38 cellular contexts compared by ENCODE assay signal in the genomic region with DNA sequence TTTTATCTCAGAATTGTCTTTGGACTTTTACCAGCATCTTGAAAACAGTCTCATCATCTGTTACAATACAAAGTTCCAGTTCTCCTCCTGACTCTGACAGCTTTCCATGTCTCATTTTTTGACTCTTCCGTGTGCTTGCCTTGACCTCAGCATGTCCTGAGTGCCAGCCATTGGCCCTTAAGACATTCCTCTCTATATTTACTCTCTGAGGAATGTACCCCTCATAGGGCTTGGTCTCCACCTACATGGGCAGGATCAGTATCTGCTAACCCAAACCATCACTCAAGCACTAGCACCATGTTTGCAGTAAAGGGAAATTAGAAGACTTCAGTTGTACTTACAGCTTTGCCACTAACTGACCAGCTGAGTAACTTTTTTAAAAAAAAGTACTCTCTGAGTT. TPM values are rescaled to one million over a fixed set of nuclear protein-coding genes. Genes with fewer than 3 reads are reported as not detected.
"Had no signal": no experiment of that assay in that cellular context is flagged by ENCODE, and none has a peak within 500 bp of the region (broad histone marks: within the 10 kb centered on the region; RNA-seq: fewer than 3 reads in every experiment).

No MANE protein-coding gene starts in this region.

- H3K27ac ChIP-seq: adrenal gland, ascending aorta, cardiac muscle cell, VCaP had no signal

- H3K36me3 ChIP-seq: adrenal gland, ascending aorta, cardiac muscle cell had no signal

- H3K9me3 ChIP-seq: adrenal gland, ascending aorta had no signal

- H3K27ac Mint-ChIP-seq: activated B cell treated with CpG ODN at 0.5 μM for 24 hours; activated CD4-positive, alpha-beta memory T cell treated with anti-CD3 and anti-CD28 coated beads, Interleukin-2, amount 10 ng/mL, durations not matched to agents 7 days and 5 days; activated CD4-positive, alpha-beta T cell treated with anti-CD3 and anti-CD28 coated beads, Interleukin-2, amount 10 ng/mL, durations not matched to agents 24 days and 14 days; activated CD8-positive, alpha-beta memory T cell treated with anti-CD3 and anti-CD28 coated beads, Interleukin-2, amount 10 ng/mL, durations not matched to agents 7 days and 5 days; activated CD8-positive, alpha-beta T cell treated with anti-CD3 and anti-CD28 coated beads, Interleukin-2, amount 10 ng/mL, durations not matched to agents 7 days and 5 days; activated naive CD4-positive, alpha-beta T cell treated with anti-CD3 and anti-CD28 coated beads for 36 hours; activated naive CD4-positive, alpha-beta T cell treated with anti-CD3 and anti-CD28 coated beads, Interleukin-2, amount 50 U/mL, for 72 hours; activated naive CD8-positive, alpha-beta T cell treated with anti-CD3 and anti-CD28 coated beads for 36 hours; activated T-cell treated with anti-CD3 and anti-CD28 coated beads, Interleukin-2, amount 50 U/mL, for 72 hours; activated T-helper 1 cell treated with anti-CD3 and anti-CD28 coated beads, Interleukin-12 subunit alpha, Interleukin-12 subunit beta, Interleukin-2, Interleukin-4 antibody, amounts not matched to agents 30 ng/mL and 10 ng/mL and 1 ng/mL, durations not matched to agents 14 hours and 24 hours and 36 hours; activated T-helper 17 cell treated with anti-CD3 and anti-CD28 coated beads, Interleukin-2, amount 50 U/mL, for 72 hours; brain; T-helper 1 cell treated with Interleukin-12 subunit alpha and Interleukin-12 subunit beta and Interleukin-4 antibody, amounts not matched to agents 30 μg/mL and 1 μg/mL, for 36 hours; T-helper 2 cell treated with Interferon-gamma antibody and Interleukin-4, amounts not matched to agents 5 μg/mL and 100 μg/mL, for 36 hours had no signal

- ATAC-seq: activated CD8-positive, alpha-beta memory T cell treated with anti-CD3 and anti-CD28 coated beads, Interleukin-2, amount 10 ng/mL, durations not matched to agents 7 days and 5 days; activated CD8-positive, alpha-beta T cell treated with anti-CD3 and anti-CD28 coated beads, Interleukin-2, amount 10 ng/mL, durations not matched to agents 7 days and 5 days; activated naive CD4-positive, alpha-beta T cell treated with anti-CD3 and anti-CD28 coated beads, Interleukin-2, amount 50 U/mL, for 72 hours; activated T-cell treated with anti-CD3 and anti-CD28 coated beads, Interleukin-2, amount 50 U/mL, for 4 hours; activated T-cell treated with anti-CD3 and anti-CD28 coated beads, Interleukin-2, amount 50 U/mL, for 72 hours; activated T-helper 17 cell treated with anti-CD3 and anti-CD28 coated beads, Interleukin-2, amount 50 U/mL, for 72 hours had no signal

- H3K4me3 Mint-ChIP-seq: activated B cell treated with CpG ODN at 0.5 μM for 24 hours; activated CD4-positive, alpha-beta memory T cell treated with anti-CD3 and anti-CD28 coated beads, Interleukin-2, amount 10 ng/mL, durations not matched to agents 7 days and 5 days; activated CD4-positive, alpha-beta T cell treated with anti-CD3 and anti-CD28 coated beads, Interleukin-2, amount 10 ng/mL, durations not matched to agents 24 days and 14 days; activated CD8-positive, alpha-beta memory T cell treated with anti-CD3 and anti-CD28 coated beads, Interleukin-2, amount 10 ng/mL, durations not matched to agents 7 days and 5 days; activated CD8-positive, alpha-beta T cell treated with anti-CD3 and anti-CD28 coated beads, Interleukin-2, amount 10 ng/mL, durations not matched to agents 7 days and 5 days; activated naive CD4-positive, alpha-beta T cell treated with anti-CD3 and anti-CD28 coated beads for 36 hours; activated naive CD8-positive, alpha-beta T cell treated with anti-CD3 and anti-CD28 coated beads for 36 hours; activated T-cell treated with anti-CD3 and anti-CD28 coated beads, Interleukin-2, amount 50 U/mL, for 4 hours; activated T-cell treated with anti-CD3 and anti-CD28 coated beads, Interleukin-2, amount 50 U/mL, for 72 hours; activated T-helper 1 cell treated with anti-CD3 and anti-CD28 coated beads, Interleukin-12 subunit alpha, Interleukin-12 subunit beta, Interleukin-2, Interleukin-4 antibody, amounts not matched to agents 30 ng/mL and 10 ng/mL and 1 ng/mL, durations not matched to agents 14 hours and 24 hours and 36 hours; activated T-helper 17 cell treated with anti-CD3 and anti-CD28 coated beads, Interleukin-2, amount 50 U/mL, for 72 hours; brain; central memory CD8-positive, alpha-beta T cell; T-helper 1 cell treated with Interleukin-12 subunit alpha and Interleukin-12 subunit beta and Interleukin-4 antibody, amounts not matched to agents 30 μg/mL and 1 μg/mL, for 36 hours; T-helper 2 cell treated with Interferon-gamma antibody and Interleukin-4, amounts not matched to agents 5 μg/mL and 100 μg/mL, for 36 hours had no signal

- DNase-seq: activated B cell treated with CpG ODN at 0.5 μM for 24 hours; activated CD4-positive, alpha-beta memory T cell treated with anti-CD3 and anti-CD28 coated beads, Interleukin-2, amount 10 ng/mL, durations not matched to agents 7 days and 5 days; activated CD4-positive, alpha-beta T cell treated with anti-CD3 and anti-CD28 coated beads for 4 hours; activated CD4-positive, alpha-beta T cell treated with anti-CD3 and anti-CD28 coated beads, Interleukin-2, amount 10 ng/mL, durations not matched to agents 24 days and 14 days; activated CD4-positive, alpha-beta T cell treated with anti-CD3 and anti-CD28 coated beads, Interleukin-2, amount 50 U/mL, for 1 hour; activated CD4-positive, alpha-beta T cell treated with anti-CD3 and anti-CD28 coated beads, Interleukin-2, amount 50 U/mL, for 4 hours; activated CD4-positive, CD25-positive, alpha-beta regulatory T cell treated with anti-CD3 and anti-CD28 coated beads, Interleukin-2, amount 50 U/mL, for 72 hours; activated CD8-positive, alpha-beta memory T cell treated with anti-CD3 and anti-CD28 coated beads for 24 hours; activated CD8-positive, alpha-beta memory T cell treated with anti-CD3 and anti-CD28 coated beads, Interleukin-2, amount 10 ng/mL, durations not matched to agents 7 days and 5 days; activated CD8-positive, alpha-beta memory T cell treated with anti-CD3 and anti-CD28 coated beads, Interleukin-2, amount 50 U/mL, for 48 hours; activated CD8-positive, alpha-beta T cell treated with anti-CD3 and anti-CD28 coated beads, Interleukin-2, amount 10 ng/mL, durations not matched to agents 7 days and 5 days; activated effector memory CD4-positive, alpha-beta T cell treated with anti-CD3 and anti-CD28 coated beads, Interleukin-2, amount 50 U/mL, for 16 hours; activated gamma-delta T cell treated with Interleukin-2 at 50 U/mL for 16 hours; activated naive CD4-positive, alpha-beta T cell; activated naive CD4-positive, alpha-beta T cell treated with anti-CD3 and anti-CD28 coated beads for 36 hours; activated naive CD4-positive, alpha-beta T cell treated with anti-CD3 and anti-CD28 coated beads, Interleukin-2, amount 50 U/mL, for 16 hours; activated naive CD8-positive, alpha-beta T cell treated with anti-CD3 and anti-CD28 coated beads for 36 hours; activated T-cell treated with anti-CD3 and anti-CD28 coated beads, Interleukin-2, amount 50 U/mL, for 4 hours; activated T-cell treated with anti-CD3 and anti-CD28 coated beads, Interleukin-2, amount 50 U/mL, for 72 hours; adrenal gland; amygdala; anterior cingulate cortex; caudate nucleus; cerebellar nuclear complex; T-helper 1 cell; T-helper 2 cell; T-helper 9 cell had no signal

- H3K36me3 Mint-ChIP-seq: activated CD8-positive, alpha-beta memory T cell treated with anti-CD3 and anti-CD28 coated beads, Interleukin-2, amount 10 ng/mL, durations not matched to agents 7 days and 5 days; activated naive CD4-positive, alpha-beta T cell treated with anti-CD3 and anti-CD28 coated beads, Interleukin-2, amount 50 U/mL, for 72 hours; activated naive CD8-positive, alpha-beta T cell treated with anti-CD3 and anti-CD28 coated beads for 36 hours; brain had no signal

- H3K27me3 ChIP-seq: adrenal gland, ascending aorta, cardiac muscle cell had no signal

- H3K4me1 ChIP-seq: adrenal gland, ascending aorta had no signal

- H3K4me3 ChIP-seq: adrenal gland, ascending aorta, cardiac muscle cell had no signal

- H3K4me1 Mint-ChIP-seq: activated CD4-positive, alpha-beta memory T cell treated with anti-CD3 and anti-CD28 coated beads, Interleukin-2, amount 10 ng/mL, durations not matched to agents 7 days and 5 days; activated CD4-positive, alpha-beta T cell treated with anti-CD3 and anti-CD28 coated beads, Interleukin-2, amount 10 ng/mL, durations not matched to agents 24 days and 14 days; activated CD8-positive, alpha-beta memory T cell treated with anti-CD3 and anti-CD28 coated beads, Interleukin-2, amount 10 ng/mL, durations not matched to agents 7 days and 5 days; activated naive CD8-positive, alpha-beta T cell treated with anti-CD3 and anti-CD28 coated beads for 36 hours; activated T-helper 17 cell treated with anti-CD3 and anti-CD28 coated beads, Interleukin-2, amount 50 U/mL, for 72 hours; brain; central memory CD8-positive, alpha-beta T cell had no signal

- H3K9me3 Mint-ChIP-seq: activated B cell treated with CpG ODN at 0.5 μM for 24 hours; activated CD4-positive, alpha-beta memory T cell treated with anti-CD3 and anti-CD28 coated beads, Interleukin-2, amount 10 ng/mL, durations not matched to agents 7 days and 5 days; activated CD4-positive, alpha-beta T cell treated with anti-CD3 and anti-CD28 coated beads, Interleukin-2, amount 10 ng/mL, durations not matched to agents 24 days and 14 days; activated naive CD4-positive, alpha-beta T cell treated with anti-CD3 and anti-CD28 coated beads for 36 hours; activated naive CD4-positive, alpha-beta T cell treated with anti-CD3 and anti-CD28 coated beads, Interleukin-2, amount 50 U/mL, for 72 hours; activated naive CD8-positive, alpha-beta T cell treated with anti-CD3 and anti-CD28 coated beads for 36 hours; activated T-cell treated with anti-CD3 and anti-CD28 coated beads, Interleukin-2, amount 50 U/mL, for 4 hours; activated T-cell treated with anti-CD3 and anti-CD28 coated beads, Interleukin-2, amount 50 U/mL, for 72 hours; activated T-helper 1 cell treated with anti-CD3 and anti-CD28 coated beads, Interleukin-12 subunit alpha, Interleukin-12 subunit beta, Interleukin-2, Interleukin-4 antibody, amounts not matched to agents 30 ng/mL and 10 ng/mL and 1 ng/mL, durations not matched to agents 14 hours and 24 hours and 36 hours; activated T-helper 17 cell treated with anti-CD3 and anti-CD28 coated beads, Interleukin-2, amount 50 U/mL, for 72 hours; brain; central memory CD8-positive, alpha-beta T cell; T-helper 1 cell treated with Interleukin-12 subunit alpha and Interleukin-12 subunit beta and Interleukin-4 antibody, amounts not matched to agents 30 μg/mL and 1 μg/mL, for 36 hours; T-helper 2 cell treated with Interferon-gamma antibody and Interleukin-4, amounts not matched to agents 5 μg/mL and 100 μg/mL, for 36 hours had no signal

RNA-seq across cellular contexts. Expression of gene ANKUB1, which starts 16.2 kb away (rescaled TPM):
- total RNA-seq: activated B cell treated with CpG ODN at 0.5 μM for 24 hours; activated CD4-positive, alpha-beta memory T cell treated with anti-CD3 and anti-CD28 coated beads, Interleukin-2, amount 10 ng/mL, durations not matched to agents 7 days and 5 days; activated CD4-positive, alpha-beta T cell treated with anti-CD3 and anti-CD28 coated beads, Interleukin-2, amount 10 ng/mL, durations not matched to agents 24 days and 14 days; activated CD8-positive, alpha-beta memory T cell treated with anti-CD3 and anti-CD28 coated beads, Interleukin-2, amount 10 ng/mL, durations not matched to agents 7 days and 5 days; activated CD8-positive, alpha-beta T cell treated with anti-CD3 and anti-CD28 coated beads, Interleukin-2, amount 10 ng/mL, durations not matched to agents 7 days and 5 days; activated naive CD4-positive, alpha-beta T cell treated with anti-CD3 and anti-CD28 coated beads for 36 hours; activated naive CD4-positive, alpha-beta T cell treated with anti-CD3 and anti-CD28 coated beads, Interleukin-2, amount 50 U/mL, for 72 hours; activated naive CD8-positive, alpha-beta T cell treated with anti-CD3 and anti-CD28 coated beads for 36 hours; activated T-cell treated with anti-CD3 and anti-CD28 coated beads, Interleukin-2, amount 50 U/mL, for 4 hours; activated T-cell treated with anti-CD3 and anti-CD28 coated beads, Interleukin-2, amount 50 U/mL, for 72 hours; activated T-helper 1 cell treated with anti-CD3 and anti-CD28 coated beads, Interleukin-12 subunit alpha, Interleukin-12 subunit beta, Interleukin-2, Interleukin-4 antibody, amounts not matched to agents 30 ng/mL and 10 ng/mL and 1 ng/mL, durations not matched to agents 14 hours and 24 hours and 36 hours; activated T-helper 17 cell treated with anti-CD3 and anti-CD28 coated beads, Interleukin-2, amount 50 U/mL, for 72 hours; adrenal gland; ascending aorta; cardiac muscle cell; chondrocyte had no signal
- polyA plus RNA-seq: adrenal gland, cardiac muscle cell had no signal
